In the genomic region with DNA sequence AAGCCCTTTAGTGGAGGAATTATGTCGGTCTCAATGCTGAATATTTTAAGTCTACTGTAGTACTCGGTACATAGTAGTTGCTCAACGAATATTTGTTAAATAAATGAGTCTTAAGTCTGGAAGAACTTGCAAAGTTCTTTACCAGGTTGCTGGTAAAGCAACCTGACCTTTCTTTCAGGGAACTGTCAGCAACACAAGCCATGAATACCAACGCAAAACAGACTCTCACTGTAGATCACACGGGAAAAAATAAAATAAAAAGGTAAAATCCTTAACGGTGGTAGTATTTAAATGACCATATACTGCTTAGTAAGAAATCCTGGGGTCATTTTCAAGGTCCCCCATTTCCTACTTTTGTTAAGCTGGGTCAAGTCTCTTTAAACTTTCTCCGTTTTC, we compare ENCODE assay signal across 1 cellular context.
TF ChIP-seq lines count a peak whose summit lies in the region.

No MANE protein-coding gene starts in this region.

TF ChIP-seq in SK-N-SH, 30 proteins besides CTCF, POLR2A, EP300 and RAD21 (continued from another document):
- TF ChIP-seq, protein P1, sequence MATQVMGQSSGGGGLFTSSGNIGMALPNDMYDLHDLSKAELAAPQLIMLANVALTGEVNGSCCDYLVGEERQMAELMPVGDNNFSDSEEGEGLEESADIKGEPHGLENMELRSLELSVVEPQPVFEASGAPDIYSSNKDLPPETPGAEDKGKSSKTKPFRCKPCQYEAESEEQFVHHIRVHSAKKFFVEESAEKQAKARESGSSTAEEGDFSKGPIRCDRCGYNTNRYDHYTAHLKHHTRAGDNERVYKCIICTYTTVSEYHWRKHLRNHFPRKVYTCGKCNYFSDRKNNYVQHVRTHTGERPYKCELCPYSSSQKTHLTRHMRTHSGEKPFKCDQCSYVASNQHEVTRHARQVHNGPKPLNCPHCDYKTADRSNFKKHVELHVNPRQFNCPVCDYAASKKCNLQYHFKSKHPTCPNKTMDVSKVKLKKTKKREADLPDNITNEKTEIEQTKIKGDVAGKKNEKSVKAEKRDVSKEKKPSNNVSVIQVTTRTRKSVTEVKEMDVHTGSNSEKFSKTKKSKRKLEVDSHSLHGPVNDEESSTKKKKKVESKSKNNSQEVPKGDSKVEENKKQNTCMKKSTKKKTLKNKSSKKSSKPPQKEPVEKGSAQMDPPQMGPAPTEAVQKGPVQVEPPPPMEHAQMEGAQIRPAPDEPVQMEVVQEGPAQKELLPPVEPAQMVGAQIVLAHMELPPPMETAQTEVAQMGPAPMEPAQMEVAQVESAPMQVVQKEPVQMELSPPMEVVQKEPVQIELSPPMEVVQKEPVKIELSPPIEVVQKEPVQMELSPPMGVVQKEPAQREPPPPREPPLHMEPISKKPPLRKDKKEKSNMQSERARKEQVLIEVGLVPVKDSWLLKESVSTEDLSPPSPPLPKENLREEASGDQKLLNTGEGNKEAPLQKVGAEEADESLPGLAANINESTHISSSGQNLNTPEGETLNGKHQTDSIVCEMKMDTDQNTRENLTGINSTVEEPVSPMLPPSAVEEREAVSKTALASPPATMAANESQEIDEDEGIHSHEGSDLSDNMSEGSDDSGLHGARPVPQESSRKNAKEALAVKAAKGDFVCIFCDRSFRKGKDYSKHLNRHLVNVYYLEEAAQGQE (IDR thresholded peaks at IDR 0.05; ENCODE audit: low read depth, low read length): no peak
- TF ChIP-seq NRF1 (IDR thresholded peaks at IDR 0.05; ENCODE audit: low read depth, low read length): no peak
